Comparison of ENCODE assay signal across 37 cellular contexts in the genomic region with DNA sequence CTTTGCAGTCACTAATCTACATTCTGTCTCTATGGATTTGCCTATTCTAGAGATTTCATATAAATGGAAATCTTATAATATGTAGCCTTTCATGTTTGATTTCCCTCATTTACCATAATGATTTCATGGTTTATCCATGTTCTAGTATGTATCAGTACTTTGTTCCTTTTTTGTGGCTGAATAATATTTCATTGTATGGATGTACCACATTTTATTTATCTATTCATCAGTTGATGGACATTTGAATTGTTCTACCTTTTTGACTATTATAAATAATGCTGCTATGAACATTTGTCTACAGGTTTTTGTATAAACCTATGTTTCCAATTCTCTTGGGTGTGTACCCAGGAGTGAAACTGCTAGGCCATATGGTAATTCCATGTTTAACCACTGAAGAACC.
"Had no signal": no experiment of that assay in that cellular context is flagged by ENCODE, and none has a peak within 500 bp of the region (broad histone marks: within the 10 kb centered on the region; RNA-seq: fewer than 3 reads in every experiment).

No MANE protein-coding gene starts in this region.

- H3K9me3 ChIP-seq: adrenal gland, ascending aorta, body of pancreas, breast epithelium had no signal

- H3K27me3 Mint-ChIP-seq: activated naive CD4-positive, alpha-beta T cell treated with anti-CD3 and anti-CD28 coated beads, Interleukin-2, amount 50 U/mL, for 24 hours had no signal

- DNase-seq: activated effector memory CD4-positive, alpha-beta T cell treated with anti-CD3 and anti-CD28 coated beads, Interleukin-2, amount 50 U/mL, for 16 hours; activated effector memory CD4-positive, alpha-beta T cell treated with Interleukin-2 at 50 U/mL for 16 hours; activated gamma-delta T cell; activated gamma-delta T cell treated with Interleukin-2 at 50 U/mL for 16 hours; activated naive CD4-positive, alpha-beta T cell; activated naive CD4-positive, alpha-beta T cell treated with anti-CD3 and anti-CD28 coated beads for 36 hours; activated naive CD4-positive, alpha-beta T cell treated with anti-CD3 and anti-CD28 coated beads, Interleukin-2, amount 10 ng/mL, durations not matched to agents 7 days and 5 days; activated naive CD4-positive, alpha-beta T cell treated with anti-CD3 and anti-CD28 coated beads, Interleukin-2, amount 50 U/mL, for 16 hours; activated naive CD4-positive, alpha-beta T cell treated with Interleukin-2 at 50 U/mL for 16 hours; activated naive CD8-positive, alpha-beta T cell treated with anti-CD3 and anti-CD28 coated beads for 36 hours; activated naive CD8-positive, alpha-beta T cell treated with anti-CD3 and anti-CD28 coated beads, Interleukin-2, amount 10 ng/mL, durations not matched to agents 7 days and 5 days; activated naive CD8-positive, alpha-beta T cell treated with anti-CD3 and anti-CD28 coated beads, Interleukin-2, amount 50 U/mL, for 24 hours; activated T-cell treated with anti-CD3 and anti-CD28 coated beads, Interleukin-2, amount 50 U/mL, for 24 hours; activated T-cell treated with anti-CD3 and anti-CD28 coated beads, Interleukin-2, amount 50 U/mL, for 4 hours; activated T-cell treated with anti-CD3 and anti-CD28 coated beads, Interleukin-2, amount 50 U/mL, for 48 hours; activated T-cell treated with anti-CD3 and anti-CD28 coated beads, Interleukin-2, amount 50 U/mL, for 72 hours; adrenal gland; amniotic stem cell; amygdala; anterior cingulate cortex; aorta; body of pancreas; brain microvascular endothelial cell; caudate nucleus; central memory CD4-positive, alpha-beta T cell; cerebellar nuclear complex had no signal

- H3K4me1 ChIP-seq: adrenal gland, ascending aorta, body of pancreas, breast epithelium had no signal

- H3K36me3 Mint-ChIP-seq: activated naive CD4-positive, alpha-beta T cell treated with anti-CD3 and anti-CD28 coated beads, Interleukin-2, amount 10 ng/mL, durations not matched to agents 7 days and 5 days; activated naive CD4-positive, alpha-beta T cell treated with anti-CD3 and anti-CD28 coated beads, Interleukin-2, amount 50 U/mL, for 24 hours; activated naive CD4-positive, alpha-beta T cell treated with anti-CD3 and anti-CD28 coated beads, Interleukin-2, amount 50 U/mL, for 72 hours; activated naive CD8-positive, alpha-beta T cell treated with anti-CD3 and anti-CD28 coated beads for 36 hours; activated naive CD8-positive, alpha-beta T cell treated with anti-CD3 and anti-CD28 coated beads, Interleukin-2, amount 10 ng/mL, durations not matched to agents 7 days and 5 days; brain had no signal

- H3K4me3 Mint-ChIP-seq: activated naive CD4-positive, alpha-beta T cell treated with anti-CD3 and anti-CD28 coated beads for 36 hours; activated naive CD4-positive, alpha-beta T cell treated with anti-CD3 and anti-CD28 coated beads, Interleukin-2, amount 10 ng/mL, durations not matched to agents 7 days and 5 days; activated naive CD4-positive, alpha-beta T cell treated with anti-CD3 and anti-CD28 coated beads, Interleukin-2, amount 50 U/mL, for 24 hours; activated naive CD8-positive, alpha-beta T cell; activated naive CD8-positive, alpha-beta T cell treated with anti-CD3 and anti-CD28 coated beads for 36 hours; activated naive CD8-positive, alpha-beta T cell treated with anti-CD3 and anti-CD28 coated beads, Interleukin-2, amount 10 ng/mL, durations not matched to agents 7 days and 5 days; activated naive CD8-positive, alpha-beta T cell treated with anti-CD3 and anti-CD28 coated beads, Interleukin-2, amount 50 U/mL, for 24 hours; activated T-cell treated with anti-CD3 and anti-CD28 coated beads, Interleukin-2, amount 50 U/mL, for 24 hours; activated T-cell treated with anti-CD3 and anti-CD28 coated beads, Interleukin-2, amount 50 U/mL, for 4 hours; activated T-cell treated with anti-CD3 and anti-CD28 coated beads, Interleukin-2, amount 50 U/mL, for 72 hours; activated T-helper 1 cell treated with anti-CD3 and anti-CD28 coated beads, Interleukin-12 subunit alpha, Interleukin-12 subunit beta, Interleukin-2, Interleukin-4 antibody, amounts not matched to agents 30 ng/mL and 10 ng/mL and 1 ng/mL, durations not matched to agents 14 hours and 24 hours and 36 hours; activated T-helper 17 cell treated with anti-CD3 and anti-CD28 coated beads, Interleukin-2, amount 50 U/mL, for 72 hours; brain; central memory CD8-positive, alpha-beta T cell had no signal

- H3K27me3 ChIP-seq: adrenal gland, ascending aorta, body of pancreas, brain microvascular endothelial cell, breast epithelium, cardiac muscle cell had no signal

- H3K27ac ChIP-seq: adrenal gland, ascending aorta, body of pancreas, brain microvascular endothelial cell, breast epithelium, cardiac muscle cell had no signal

- H3K4me1 Mint-ChIP-seq: activated naive CD4-positive, alpha-beta T cell treated with anti-CD3 and anti-CD28 coated beads, Interleukin-2, amount 10 ng/mL, durations not matched to agents 7 days and 5 days; activated naive CD4-positive, alpha-beta T cell treated with anti-CD3 and anti-CD28 coated beads, Interleukin-2, amount 50 U/mL, for 24 hours; activated naive CD8-positive, alpha-beta T cell treated with anti-CD3 and anti-CD28 coated beads for 36 hours; activated naive CD8-positive, alpha-beta T cell treated with anti-CD3 and anti-CD28 coated beads, Interleukin-2, amount 10 ng/mL, durations not matched to agents 7 days and 5 days; activated naive CD8-positive, alpha-beta T cell treated with anti-CD3 and anti-CD28 coated beads, Interleukin-2, amount 50 U/mL, for 24 hours; activated T-helper 17 cell treated with anti-CD3 and anti-CD28 coated beads, Interleukin-2, amount 50 U/mL, for 72 hours; central memory CD8-positive, alpha-beta T cell had no signal

- H3K4me3 ChIP-seq: adrenal gland, ascending aorta, body of pancreas, breast epithelium, cardiac muscle cell had no signal

- H3K27ac Mint-ChIP-seq: activated naive CD4-positive, alpha-beta T cell treated with anti-CD3 and anti-CD28 coated beads for 36 hours; activated naive CD4-positive, alpha-beta T cell treated with anti-CD3 and anti-CD28 coated beads, Interleukin-2, amount 10 ng/mL, durations not matched to agents 7 days and 5 days; activated naive CD4-positive, alpha-beta T cell treated with anti-CD3 and anti-CD28 coated beads, Interleukin-2, amount 50 U/mL, for 24 hours; activated naive CD4-positive, alpha-beta T cell treated with anti-CD3 and anti-CD28 coated beads, Interleukin-2, amount 50 U/mL, for 72 hours; activated naive CD8-positive, alpha-beta T cell; activated naive CD8-positive, alpha-beta T cell treated with anti-CD3 and anti-CD28 coated beads for 36 hours; activated naive CD8-positive, alpha-beta T cell treated with anti-CD3 and anti-CD28 coated beads, Interleukin-2, amount 10 ng/mL, durations not matched to agents 7 days and 5 days; activated naive CD8-positive, alpha-beta T cell treated with anti-CD3 and anti-CD28 coated beads, Interleukin-2, amount 50 U/mL, for 24 hours; activated T-cell treated with anti-CD3 and anti-CD28 coated beads, Interleukin-2, amount 50 U/mL, for 24 hours; activated T-cell treated with anti-CD3 and anti-CD28 coated beads, Interleukin-2, amount 50 U/mL, for 72 hours; activated T-helper 1 cell treated with anti-CD3 and anti-CD28 coated beads, Interleukin-12 subunit alpha, Interleukin-12 subunit beta, Interleukin-2, Interleukin-4 antibody, amounts not matched to agents 30 ng/mL and 10 ng/mL and 1 ng/mL, durations not matched to agents 14 hours and 24 hours and 36 hours; activated T-helper 17 cell treated with anti-CD3 and anti-CD28 coated beads, Interleukin-2, amount 50 U/mL, for 72 hours; activated T-helper 2 cell treated with anti-CD3 and anti-CD28 coated beads, Interferon-gamma antibody, Interleukin-2, Interleukin-4, amounts not matched to agents 10 μg/mL and 5 μg/mL and 100 μg/mL, durations not matched to agents 14 hours and 24 hours and 36 hours; brain had no signal

- ATAC-seq: activated naive CD4-positive, alpha-beta T cell treated with anti-CD3 and anti-CD28 coated beads, Interleukin-2, amount 50 U/mL, for 72 hours; activated naive CD8-positive, alpha-beta T cell treated with anti-CD3 and anti-CD28 coated beads, Interleukin-2, amount 50 U/mL, for 24 hours; activated T-cell treated with anti-CD3 and anti-CD28 coated beads, Interleukin-2, amount 50 U/mL, for 4 hours; activated T-cell treated with anti-CD3 and anti-CD28 coated beads, Interleukin-2, amount 50 U/mL, for 72 hours; activated T-helper 17 cell treated with anti-CD3 and anti-CD28 coated beads, Interleukin-2, amount 50 U/mL, for 72 hours; body of pancreas had no signal

- H3K9me3 Mint-ChIP-seq: activated naive CD4-positive, alpha-beta T cell treated with anti-CD3 and anti-CD28 coated beads for 36 hours; activated naive CD4-positive, alpha-beta T cell treated with anti-CD3 and anti-CD28 coated beads, Interleukin-2, amount 50 U/mL, for 24 hours; activated naive CD4-positive, alpha-beta T cell treated with anti-CD3 and anti-CD28 coated beads, Interleukin-2, amount 50 U/mL, for 72 hours; activated naive CD8-positive, alpha-beta T cell treated with anti-CD3 and anti-CD28 coated beads for 36 hours; activated naive CD8-positive, alpha-beta T cell treated with anti-CD3 and anti-CD28 coated beads, Interleukin-2, amount 10 ng/mL, durations not matched to agents 7 days and 5 days; activated naive CD8-positive, alpha-beta T cell treated with anti-CD3 and anti-CD28 coated beads, Interleukin-2, amount 50 U/mL, for 24 hours; activated T-cell treated with anti-CD3 and anti-CD28 coated beads, Interleukin-2, amount 50 U/mL, for 24 hours; activated T-cell treated with anti-CD3 and anti-CD28 coated beads, Interleukin-2, amount 50 U/mL, for 4 hours; activated T-helper 17 cell treated with anti-CD3 and anti-CD28 coated beads, Interleukin-2, amount 50 U/mL, for 72 hours; activated T-helper 2 cell treated with anti-CD3 and anti-CD28 coated beads, Interferon-gamma antibody, Interleukin-2, Interleukin-4, amounts not matched to agents 10 μg/mL and 5 μg/mL and 100 μg/mL, durations not matched to agents 14 hours and 24 hours and 36 hours; central memory CD8-positive, alpha-beta T cell had no signal

- H3K36me3 ChIP-seq: adrenal gland, ascending aorta, brain microvascular endothelial cell, breast epithelium, cardiac muscle cell had no signal
